Comparison of ENCODE assay signal across 1 cellular context in genomic region chr2:26243643-26244478, GRCh38.
TF ChIP-seq lines count a peak whose summit lies in the region.

No MANE protein-coding gene starts in this region.

TF ChIP-seq in HepG2, 621 proteins besides CTCF, POLR2A, EP300 and RAD21 (continued from another document and continues in another):
- TF ChIP-seq ZHX2 (IDR thresholded peaks at IDR 0.05; ENCODE audit: low read depth): no peak
- TF ChIP-seq ZHX2 (CRISPR knock-in tag; IDR thresholded peaks at IDR 0.05; ENCODE audit: borderline replicate concordance): no peak
- no peak for TF ChIP-seq ZNF543 (CRISPR knock-in tag; IDR thresholded peaks at IDR 0.05)
- no peak for TF ChIP-seq HMGXB4 (CRISPR knock-in tag; IDR thresholded peaks at IDR 0.05; ENCODE audit: borderline replicate concordance in 1 of 2, low read depth in 1 of 2)
- no peak for TF ChIP-seq GMEB1 (CRISPR knock-in tag; IDR thresholded peaks at IDR 0.05; ENCODE audit: borderline replicate concordance)
- no peak for TF ChIP-seq ERF (CRISPR knock-in tag; IDR thresholded peaks at IDR 0.05)
- TF ChIP-seq ZNF496 (CRISPR knock-in tag; IDR thresholded peaks at IDR 0.05; ENCODE audit: insufficient replicate concordance): no peak
- no peak for TF ChIP-seq MAX (IDR thresholded peaks at IDR 0.05)
- TF ChIP-seq ZNF274 (CRISPR knock-in tag; IDR thresholded peaks at IDR 0.05): no peak
- no peak for TF ChIP-seq IRF9 (CRISPR knock-in tag; IDR thresholded peaks at IDR 0.05; ENCODE audit: borderline replicate concordance)
- TF ChIP-seq ZFP1 (CRISPR knock-in tag; IDR thresholded peaks at IDR 0.05): no peak
- no peak for TF ChIP-seq ZSCAN25 (CRISPR knock-in tag; IDR thresholded peaks at IDR 0.05)
- 0 out of 2 replicates have a peak, but pooled peaks have one; percentile 57 for TF ChIP-seq ZNF816 (CRISPR knock-in tag; IDR thresholded peaks at IDR 0.05; ENCODE audit: borderline replicate concordance)
- TF ChIP-seq NR2F2 (IDR thresholded peaks at IDR 0.05; ENCODE audit: borderline replicate concordance, low read depth): no peak
- no peak for TF ChIP-seq RFXAP (CRISPR knock-in tag; IDR thresholded peaks at IDR 0.05; ENCODE audit: borderline replicate concordance)
- TF ChIP-seq RNF2 (conservative IDR thresholded peaks at IDR 0.05; ENCODE audit: low read depth): no peak
- no peak for TF ChIP-seq GLMP (CRISPR knock-in tag; IDR thresholded peaks at IDR 0.05; ENCODE audit: borderline replicate concordance)
- TF ChIP-seq SAP130 (CRISPR knock-in tag; IDR thresholded peaks at IDR 0.05; ENCODE audit: low read depth): peak; percentile 39; the same call in 1 of the 2 replicates
- TF ChIP-seq ZBTB3 (CRISPR knock-in tag; IDR thresholded peaks at IDR 0.05; ENCODE audit: borderline replicate concordance, low read depth): no peak
- TF ChIP-seq ZNF256 (CRISPR knock-in tag; conservative IDR thresholded peaks at IDR 0.05): no peak
- no peak for TF ChIP-seq ZKSCAN1 (IDR thresholded peaks at IDR 0.05; ENCODE audit: low read length)
- no peak for TF ChIP-seq LCORL (IDR thresholded peaks at IDR 0.05)
- no peak for TF ChIP-seq LCORL (CRISPR knock-in tag; IDR thresholded peaks at IDR 0.05)
- TF ChIP-seq FOXP1 (IDR thresholded peaks at IDR 0.05): no peak
- no peak for TF ChIP-seq FOXP1 (CRISPR knock-in tag; IDR thresholded peaks at IDR 0.05)
- no peak for TF ChIP-seq HOXA7 (CRISPR knock-in tag; IDR thresholded peaks at IDR 0.05)
- TF ChIP-seq KDM5B (CRISPR knock-in tag; IDR thresholded peaks at IDR 0.05; ENCODE audit: borderline replicate concordance): no peak
- TF ChIP-seq ZSCAN29 (CRISPR knock-in tag; conservative IDR thresholded peaks at IDR 0.05): no peak
- TF ChIP-seq RBM22 (optimal IDR thresholded peaks at IDR 0.05; ENCODE audit: low read length): no peak
- no peak for TF ChIP-seq CSRNP1 (CRISPR knock-in tag; IDR thresholded peaks at IDR 0.05)
- TF ChIP-seq RFXANK (CRISPR knock-in tag; IDR thresholded peaks at IDR 0.05): no peak
- no peak for TF ChIP-seq ZNF205 (CRISPR knock-in tag; IDR thresholded peaks at IDR 0.05)
- TF ChIP-seq ZBTB40 (IDR thresholded peaks at IDR 0.05): no peak
- TF ChIP-seq ZBTB40 (CRISPR knock-in tag; IDR thresholded peaks at IDR 0.05): no peak; the same call in 1 of the 2 replicates
- TF ChIP-seq ZNF704 (CRISPR knock-in tag; IDR thresholded peaks at IDR 0.05; ENCODE audit: borderline replicate concordance): 0 out of 2 replicates have a peak, but pooled peaks have one; percentile 37
- TF ChIP-seq SALL2 (CRISPR knock-in tag; IDR thresholded peaks at IDR 0.05): no peak
- no peak for TF ChIP-seq ZNF446 (CRISPR knock-in tag; IDR thresholded peaks at IDR 0.05)
